26 cellular contexts compared by ENCODE assay signal in the genomic region with DNA sequence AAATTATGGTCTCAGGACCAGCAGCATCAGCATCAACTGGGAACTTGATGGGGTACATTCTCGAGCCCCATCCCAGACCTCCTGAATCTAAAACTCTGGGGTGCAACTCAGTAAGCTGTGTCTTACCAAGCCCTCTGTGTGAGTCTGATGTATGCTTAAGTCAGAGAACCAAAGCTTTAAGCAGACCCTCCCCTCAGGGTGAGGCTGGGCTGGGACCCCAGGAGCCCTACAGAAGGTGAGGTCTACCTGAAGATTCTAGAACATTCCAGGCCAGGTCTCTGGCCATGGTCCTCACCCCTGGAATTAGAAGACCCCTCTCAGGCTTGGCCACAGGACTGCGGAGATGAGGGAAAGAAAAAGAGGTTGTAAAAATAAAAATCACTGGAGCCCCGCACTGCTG.
"Had no signal": no experiment of that assay in that cellular context is flagged by ENCODE, and none has a peak within 500 bp of the region (broad histone marks: within the 10 kb centered on the region; RNA-seq: fewer than 3 reads in every experiment).

No MANE protein-coding gene starts in this region.

- H3K4me1 Mint-ChIP-seq: activated naive CD4-positive, alpha-beta T cell treated with anti-CD3 and anti-CD28 coated beads, Interleukin-2, amount 50 U/mL, for 24 hours; activated naive CD8-positive, alpha-beta T cell treated with anti-CD3 and anti-CD28 coated beads, Interleukin-2, amount 50 U/mL, for 24 hours had no signal

- H3K27ac ChIP-seq: left lung, lower lobe of right lung, neutrophil, ovary, psoas muscle, transverse colon, uterus had no signal

- H3K4me1 ChIP-seq: left lung, psoas muscle, uterus had no signal

- H3K36me3 ChIP-seq: esophagus squamous epithelium, left lung, lower lobe of right lung, neutrophil, ovary, transverse colon, uterus had no signal

- ATAC-seq: activated naive CD8-positive, alpha-beta T cell treated with anti-CD3 and anti-CD28 coated beads, Interleukin-2, amount 50 U/mL, for 24 hours; psoas muscle had no signal

- H3K27ac Mint-ChIP-seq: activated naive CD4-positive, alpha-beta T cell treated with anti-CD3 and anti-CD28 coated beads, Interleukin-2, amount 50 U/mL, for 24 hours; activated naive CD8-positive, alpha-beta T cell treated with anti-CD3 and anti-CD28 coated beads, Interleukin-2, amount 50 U/mL, for 24 hours; activated T-helper 1 cell treated with anti-CD3 and anti-CD28 coated beads, Interleukin-12 subunit alpha, Interleukin-12 subunit beta, Interleukin-2, Interleukin-4 antibody, amounts not matched to agents 30 ng/mL and 10 ng/mL and 1 ng/mL, durations not matched to agents 14 hours and 24 hours and 36 hours had no signal

- H3K9me3 Mint-ChIP-seq: activated naive CD4-positive, alpha-beta T cell treated with anti-CD3 and anti-CD28 coated beads, Interleukin-2, amount 50 U/mL, for 24 hours; activated naive CD8-positive, alpha-beta T cell treated with anti-CD3 and anti-CD28 coated beads, Interleukin-2, amount 50 U/mL, for 24 hours; activated T-helper 1 cell treated with anti-CD3 and anti-CD28 coated beads, Interleukin-12 subunit alpha, Interleukin-12 subunit beta, Interleukin-2, Interleukin-4 antibody, amounts not matched to agents 30 ng/mL and 10 ng/mL and 1 ng/mL, durations not matched to agents 14 hours and 24 hours and 36 hours; nephron had no signal

- H3K36me3 Mint-ChIP-seq: activated naive CD4-positive, alpha-beta T cell treated with anti-CD3 and anti-CD28 coated beads, Interleukin-2, amount 50 U/mL, for 24 hours had no signal

- DNase-seq: activated CD4-positive, alpha-beta T cell treated with anti-CD3 and anti-CD28 coated beads for 48 hours; activated CD4-positive, alpha-beta T cell treated with anti-CD3 and anti-CD28 coated beads, Interleukin-2, amount 50 U/mL, for 48 hours; activated CD8-positive, alpha-beta memory T cell treated with anti-CD3 and anti-CD28 coated beads, Interleukin-2, amount 50 U/mL, for 4 hours; activated naive CD8-positive, alpha-beta T cell treated with anti-CD3 and anti-CD28 coated beads, Interleukin-2, amount 50 U/mL, for 24 hours; activated T-cell treated with anti-CD3 and anti-CD28 coated beads, Interleukin-2, amount 50 U/mL, for 1 hour; amygdala; dermis blood vessel endothelial cell; effector CD4-positive, alpha-beta T cell; esophagus squamous epithelium; kidney glomerular epithelial cell; lower lobe of right lung; mesendoderm; ovary; psoas muscle; stimulated activated CD4-positive, alpha-beta T cell treated with anti-CD3 and anti-CD28 coated beads, Interleukin-15, amount 100 ng/mL, for 24 hours; stimulated activated CD4-positive, alpha-beta T cell treated with anti-CD3 and anti-CD28 coated beads, Interleukin-2, amount 100 ng/mL, for 24 hours; stimulated activated naive CD4-positive, alpha-beta T cell; T-helper 2 cell; uterus had no signal

- H3K4me3 Mint-ChIP-seq: activated naive CD4-positive, alpha-beta T cell treated with anti-CD3 and anti-CD28 coated beads, Interleukin-2, amount 50 U/mL, for 24 hours; activated naive CD8-positive, alpha-beta T cell treated with anti-CD3 and anti-CD28 coated beads, Interleukin-2, amount 50 U/mL, for 24 hours; activated T-helper 1 cell treated with anti-CD3 and anti-CD28 coated beads, Interleukin-12 subunit alpha, Interleukin-12 subunit beta, Interleukin-2, Interleukin-4 antibody, amounts not matched to agents 30 ng/mL and 10 ng/mL and 1 ng/mL, durations not matched to agents 14 hours and 24 hours and 36 hours; nephron had no signal

- H3K4me3 ChIP-seq: esophagus squamous epithelium, left lung, lower lobe of right lung, ovary, psoas muscle, smooth muscle cell, transverse colon, uterus had no signal

- H3K9me3 ChIP-seq: esophagus squamous epithelium, left lung, lower lobe of right lung, neutrophil, ovary, psoas muscle, transverse colon, uterus had no signal

- H3K27me3 ChIP-seq: esophagus squamous epithelium, left lung, ovary, transverse colon, uterus had no signal
